ENCODE assay signal across 8 cellular contexts in the genomic region with DNA sequence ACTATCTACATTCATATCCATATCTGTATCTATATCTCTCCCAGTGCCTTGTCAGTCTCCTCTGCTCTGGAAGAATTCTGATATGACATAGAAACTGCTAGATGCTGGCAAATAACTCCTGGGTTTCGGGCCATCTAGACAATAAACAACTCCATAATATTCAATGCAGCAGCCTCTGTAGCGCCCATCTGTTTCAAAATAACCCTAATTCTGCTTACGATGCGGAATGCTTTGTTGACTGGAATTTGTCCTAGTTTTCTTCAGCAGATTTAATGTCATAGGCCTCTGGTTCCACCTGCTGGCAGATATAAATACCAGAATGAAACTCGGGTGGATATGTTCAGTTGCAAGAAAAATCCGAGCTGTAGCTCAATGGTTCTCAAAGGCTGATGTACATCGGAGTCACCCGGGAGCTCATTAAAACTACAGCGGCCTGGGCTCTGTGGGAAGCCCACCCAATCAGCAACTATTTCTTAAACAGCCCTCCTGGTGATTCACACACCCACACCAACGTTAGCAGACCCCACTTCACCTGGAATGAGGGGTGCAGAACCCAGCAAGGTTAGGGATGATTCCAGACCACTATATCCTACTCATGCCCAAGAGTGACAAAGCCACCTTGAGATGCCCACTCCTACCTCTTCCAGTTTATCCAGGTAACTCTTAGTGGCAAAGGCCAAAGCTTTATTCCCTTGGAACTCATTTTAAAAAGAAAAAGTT.
DNase-seq lines count a peak whose midpoint lies in the region; ATAC-seq, FAIRE-seq and TF ChIP-seq lines count a peak whose summit lies in the region.

No MANE protein-coding gene starts in this region.

- H3K27me3 ChIP-seq in small intestine (ENCODE audit: control insufficient read depth in 2 of 2, insufficient read depth in 2 of 2, low read length in 2 of 2): no peaks in the 10 kb centered on the region

- 30 to 35% (median 35%) methylated on average over 10 of the region's 10 CpGs for WGBS in small intestine, 3 donors

- H3K4me3 ChIP-seq in astrocyte of the spinal cord (ENCODE audit: low read depth, low read length) (no peak overlapping the region), small intestine (ENCODE audit: low read depth in 1 of 2, low read length in 2 of 2) (no peak overlapping the region)

- in situ Hi-C loops in astrocyte of the spinal cord (cut with HindIII; ENCODE audit: low sequenced_read_pairs): no loop called here

- H3K4me1 ChIP-seq in small intestine (ENCODE audit: control insufficient read depth in 2 of 2, insufficient read depth in 1 of 2, low read depth in 1 of 2, low read length in 1 of 2): no peaks in the 10 kb centered on the region

- H3K27ac ChIP-seq in small intestine (ENCODE audit: low read depth in 1 of 2, low read length in 1 of 2): no peak overlapping the region

- H3K9me3 ChIP-seq in small intestine (ENCODE audit: control insufficient read depth, low read depth): no peaks in the 10 kb centered on the region

- H3K36me3 ChIP-seq in small intestine (ENCODE audit: control insufficient read depth in 2 of 2, insufficient read depth in 2 of 2, low read length in 2 of 2): no peaks in the 10 kb centered on the region

- DNase-seq in COLO668 (lab: John Stamatoyannopoulos, UW; ENCODE audit: unreplicated experiment): peak; percentile 30
- DNase-seq in NCI-H524 treated with DMSO at 0.1 percent for 48 hours (lab: John Stamatoyannopoulos, UW): peak; percentile 62
- DNase-seq in astrocyte of the spinal cord (ENCODE audit: low read depth, low spot score): peak; percentile 80
- peak; percentile 11 for DNase-seq in iPS DF 4.7 (ENCODE audit: extremely low read depth, low spot score)
- peak; percentile 77 for DNase-seq in small intestine
- no peak for DNase-seq in NK-92 treated with Interleukin-12 subunit alpha and Interleukin-12 subunit beta, amount 100 ng/mL, for 24 hours (lab: John Stamatoyannopoulos, UW)

- peak; percentile 21 for ATAC-seq in GM19025 (IDR thresholded peaks at IDR 0.05; ENCODE audit: low read depth, unreplicated experiment)
- peak; percentile 47 for ATAC-seq in HG03378 (IDR thresholded peaks at IDR 0.05; ENCODE audit: unreplicated experiment)

- no peak for FAIRE-seq in small intestine (lab: Jason Lieb, UNC)

- TF ChIP-seq CTCF in astrocyte of the spinal cord (IDR thresholded peaks at IDR 0.05; ENCODE audit: low read depth, low read length): peak; percentile 58
